Comparison of ENCODE assay signal across 1 cellular context in genomic region chr11:68504432-68505066, GRCh38.
TF ChIP-seq lines count a peak whose summit lies in the region.

No MANE protein-coding gene starts in this region.

TF ChIP-seq in GM12878, 131 proteins besides CTCF, POLR2A, EP300 and RAD21:
- peak; percentile 66 to 69; a peak in 3 of 4 replicates for TF ChIP-seq BHLHE40 (IDR thresholded peaks at IDR 0.05; ENCODE audit: borderline replicate concordance in 1 of 2, low read depth in 2 of 2, low read length in 1 of 2)
- no peak for TF ChIP-seq ATF2 (IDR thresholded peaks at IDR 0.05; ENCODE audit: low read length)
- no peak for TF ChIP-seq ZBTB11 (CRISPR knock-in tag; IDR thresholded peaks at IDR 0.05)
- no peak for TF ChIP-seq IKZF1 (conservative IDR thresholded peaks at IDR 0.05)
- TF ChIP-seq NFIC (IDR thresholded peaks at IDR 0.05; ENCODE audit: low read depth, low read length): no peak
